ENCODE assay signal across 1 cellular context in genomic region chr11:69074375-69074774, GRCh38.
TF ChIP-seq lines count a peak whose summit lies in the region.

No MANE protein-coding gene starts in this region.

TF ChIP-seq in H1, 55 proteins besides CTCF, POLR2A, EP300 and RAD21 (continued from another document):
- TF ChIP-seq CBX5 (IDR thresholded peaks at IDR 0.05; ENCODE audit: low read depth, low read length) (no peak), ASH2L (IDR thresholded peaks at IDR 0.05; ENCODE audit: low read length) (no peak)
